ENCODE assay signal across 24 cellular contexts in genomic region chr20:21411725-21412124, GRCh38. TPM values are rescaled to one million over a fixed set of nuclear protein-coding genes. Genes with fewer than 3 reads are reported as not detected.
"Had no signal": no experiment of that assay in that cellular context is flagged by ENCODE, and none has a peak within 500 bp of the region (broad histone marks: within the 10 kb centered on the region; RNA-seq: fewer than 3 reads in every experiment).

No MANE protein-coding gene starts in this region.

- ATAC-seq: Panc1, PC-3 had no signal

- H3K9me3 ChIP-seq: SK-N-SH had no signal

- H3K4me2 ChIP-seq: SK-N-SH had no signal

- DNase-seq: KBM-7, NCI-H1092, NCI-H1105 treated with DMSO at 0.1 percent for 48 hours, NCI-H1417 treated with DMSO at 0.1 percent for 48 hours, NCI-H146, NCI-H1694 treated with DMSO at 0.1 percent for 48 hours, NCI-H2029, NCI-H2081 treated with DMSO at 0.1 percent for 48 hours, NCI-H2171, NCI-H226, NCI-H446, NCI-H510A, NCI-H524 treated with DMSO at 0.1 percent for 48 hours, NCI-H69, NCI-H774, PC-3, SHP77, SK-N-SH, T-helper 1 cell had no signal

- H3K27ac ChIP-seq: RWPE1 had no signal

- H3K9ac ChIP-seq: SK-N-SH had no signal

RNA-seq across cellular contexts. Expression of gene NKX2-4, which starts 14.4 kb away (rescaled TPM):
- total RNA-seq: LHCN-M2, MCF 10A, PC-3 had no signal
- polyA plus RNA-seq: IgD-negative memory B cell, SK-N-SH had no signal
